Comparison of ENCODE assay signal across 8 cellular contexts in the genomic region with DNA sequence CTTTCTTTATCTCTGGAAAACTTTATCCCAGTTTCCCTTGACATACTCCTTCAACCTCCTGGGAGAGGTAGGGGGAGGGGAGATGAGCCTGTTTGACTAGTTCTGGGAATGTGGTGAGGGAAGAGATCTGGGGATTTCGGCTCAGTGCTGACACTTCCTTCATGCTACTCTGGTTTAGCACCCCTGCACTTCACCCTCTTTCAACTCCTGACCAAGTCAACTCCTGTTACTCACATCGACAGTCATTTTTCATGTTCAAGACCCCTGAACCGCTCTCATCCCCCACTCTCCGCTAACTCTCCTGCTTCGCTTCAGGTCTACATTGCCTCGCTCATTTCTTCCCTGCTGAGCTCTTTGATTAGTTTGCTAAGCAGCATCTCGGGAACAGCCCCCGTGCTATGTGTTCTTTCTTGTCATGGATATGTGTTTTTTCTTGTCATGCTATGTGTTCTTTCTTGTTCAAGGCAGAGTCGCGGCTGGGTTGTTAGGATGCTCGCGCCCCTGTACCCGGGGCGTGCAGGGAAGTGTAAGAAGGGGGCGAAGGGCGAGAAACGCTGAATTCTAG. TPM values are rescaled to one million over a fixed set of nuclear protein-coding genes. Genes with fewer than 3 reads are reported as not detected.
A peak's percentile ranks its signal among the peaks of the same experiment; 100 is the strongest.
DNase-seq lines count a peak whose midpoint lies in the region; ATAC-seq and TF ChIP-seq lines count a peak whose summit lies in the region.

No MANE protein-coding gene starts in this region.

- H3K9ac ChIP-seq in H9 (ENCODE audit: extremely low read depth, insufficient read length, low read length), result peak overlapping the region; percentile 48

- H4K20me1 ChIP-seq in DOHH2 (ENCODE audit: control insufficient read depth, insufficient read depth, low read depth, low read length) (no peaks in the 10 kb centered on the region), H9 (ENCODE audit: control insufficient read depth, insufficient read depth, insufficient read length) (no peaks in the 10 kb centered on the region)

- H4K5ac ChIP-seq in H9 (ENCODE audit: insufficient read length, low read depth, low read length), result no peak overlapping the region

- peaks cover 45% of the 10 kb centered on the region for H3K4me1 ChIP-seq in DOHH2 (ENCODE audit: control insufficient read depth, low read length)
- no peaks in the 10 kb centered on the region for H3K4me1 ChIP-seq in H9 (ENCODE audit: insufficient read depth, low read length)
- H3K4me1 ChIP-seq in lower lobe of right lung, result peaks cover 17% of the 10 kb centered on the region

- no peak overlapping the region for H2BK120ac ChIP-seq in H9 (ENCODE audit: low read depth, low read length, poor library complexity, severe bottlenecking)

- CTCF ChIA-PET in activated CD4-positive, alpha-beta T cell treated with anti-CD3 and anti-CD28 coated beads for 36 hours (lab: Charles Lee), result interaction anchor here (0.8 to 4.8 kb wide), 6 partner anchors 16 to 102 kb away, joined by 4 to 32 read pairs (median 4); partner anchors contain the start of gene TRIM27

- H2AFZ ChIP-seq in H9 (ENCODE audit: low read length), result peak overlapping the region; percentile 35

- peak overlapping the region; percentile 84 to 94 for H3K4me3 Mint-ChIP-seq in H9
- peak overlapping the region; percentile 79 for H3K4me3 Mint-ChIP-seq in activated CD4-positive, alpha-beta T cell treated with anti-CD3 and anti-CD28 coated beads for 36 hours

- no peaks in the 10 kb centered on the region for H3K27me3 ChIP-seq in DOHH2 (ENCODE audit: control insufficient read depth, low read length)
- H3K27me3 ChIP-seq in H9 (ENCODE audit: insufficient read depth, low read length), result no peaks in the 10 kb centered on the region
- no peaks in the 10 kb centered on the region for H3K27me3 ChIP-seq in dorsolateral prefrontal cortex
- H3K27me3 ChIP-seq in lower lobe of right lung (ENCODE audit: low read depth), result no peaks in the 10 kb centered on the region

- POLR2A ChIA-PET in activated CD4-positive, alpha-beta T cell treated with anti-CD3 and anti-CD28 coated beads for 36 hours (lab: Charles Lee), result interaction anchor here (1.4 kb wide), 2 partner anchors 16 to 103 kb away, joined by 6 to 7 read pairs; partner anchors contain the start of gene TRIM27

- H3K4me3 ChIP-seq in DOHH2 (ENCODE audit: low read length) (peak overlapping the region; percentile 94), dorsolateral prefrontal cortex (peak overlapping the region; percentile 41 to 89 (median 72)), lower lobe of right lung (peak overlapping the region; percentile 56)

- H3K79me1 ChIP-seq in H9 (ENCODE audit: insufficient read depth, low read depth, low read length, poor library complexity, severe bottlenecking), result no peaks in the 10 kb centered on the region

- peak overlapping the region; percentile 86 for H3K4me2 ChIP-seq in DOHH2 (ENCODE audit: low read length)
- peak overlapping the region; percentile 85 for H3K4me2 ChIP-seq in H9 (ENCODE audit: insufficient read depth, insufficient read length, low read length)

- peak; percentile 72 for DNase-seq in H9
- DNase-seq in NCI-H146 (lab: John Stamatoyannopoulos, UW), result peak; percentile 52
- DNase-seq in activated CD4-positive, alpha-beta T cell treated with anti-CD3 and anti-CD28 coated beads for 36 hours, result peak; percentile 72
- DNase-seq in dorsolateral prefrontal cortex, result peak in 4 of 10 donors; percentile 20 to 49 (median 36)
- DNase-seq in lower lobe of right lung, result no peak
- peak in 4 of 6 experiments; percentile 12 to 79 (median 43) for DNase-seq in stimulated activated naive CD4-positive, alpha-beta T cell (lab: John Stamatoyannopoulos, UW)

- H3K27ac Mint-ChIP-seq in H9, result peak overlapping the region; percentile 49 to 98 (median 96)
- H3K27ac Mint-ChIP-seq in activated CD4-positive, alpha-beta T cell treated with anti-CD3 and anti-CD28 coated beads for 36 hours, result peak overlapping the region; percentile 96

- H3K79me2 ChIP-seq in DOHH2 (ENCODE audit: control insufficient read depth, low read length) (no peaks in the 10 kb centered on the region), H9 (ENCODE audit: insufficient read depth, low read length) (no peaks in the 10 kb centered on the region)

- H3K27ac ChIP-seq in DOHH2 (ENCODE audit: low read depth, low read length) (peak overlapping the region; percentile 69), H9 (ENCODE audit: insufficient read length, low read depth, low read length) (peak overlapping the region; percentile 4), dorsolateral prefrontal cortex (peak overlapping the region in 58 of 59 donors; percentile 21 to 94 (median 80)), lower lobe of right lung (peak overlapping the region; percentile 73)

- H3K4me1 Mint-ChIP-seq in H9, result peaks cover 8 to 29% of the 10 kb centered on the region in 2 experiments
- H3K4me1 Mint-ChIP-seq in activated CD4-positive, alpha-beta T cell treated with anti-CD3 and anti-CD28 coated beads for 36 hours, result peaks cover 39% of the 10 kb centered on the region

- TF ChIP-seq CTCF in DOHH2 (IDR thresholded peaks at IDR 0.05; ENCODE audit: low read depth, low read length, poor library complexity, severe bottlenecking) (peak; percentile 6), H9 (conservative IDR thresholded peaks at IDR 0.05) (no peak), dorsolateral prefrontal cortex (IDR thresholded peaks at IDR 0.05 in 54 of 56, conservative IDR thresholded peaks at IDR 0.05 in 2 of 56; ENCODE audit: low read depth in 1 of 56, partially characterized antibody in 56 of 56) (no peak), lower lobe of right lung (IDR thresholded peaks at IDR 0.05) (no peak)

- no peak overlapping the region for H4K91ac ChIP-seq in H9 (ENCODE audit: insufficient read length, low read depth, low read length)

- H3K27me3 Mint-ChIP-seq in H9 (ENCODE audit: low read depth), result peaks cover 9% of the 10 kb centered on the region; the same call in 1 of the 2 replicates
- no peaks in the 10 kb centered on the region for H3K27me3 Mint-ChIP-seq in activated CD4-positive, alpha-beta T cell treated with anti-CD3 and anti-CD28 coated beads for 36 hours

- no peak overlapping the region for H2BK12ac ChIP-seq in H9 (ENCODE audit: insufficient read length, low read depth, low read length)

- ATAC-seq in activated CD4-positive, alpha-beta T cell treated with anti-CD3 and anti-CD28 coated beads for 36 hours, result peak; percentile 40
- ATAC-seq in lower lobe of right lung (peak; percentile 27 to 43), GM21619 (IDR thresholded peaks at IDR 0.05; ENCODE audit: unreplicated experiment) (no peak)

- H2BK15ac ChIP-seq in H9 (ENCODE audit: low read depth, low read length), result no peak overlapping the region

- WGBS in H9 (ENCODE audit: extremely low coverage, insufficient read length, low lambda C conversion rate), result no CpG with 5 or more reads among the region's 17 CpGs

- H3K9me2 ChIP-seq in DOHH2 (replicated peaks; ENCODE audit: control insufficient read depth, low read length), result no peaks in the 10 kb centered on the region

- peaks cover 30% of the 10 kb centered on the region for H3F3A ChIP-seq in DOHH2 (ENCODE audit: control insufficient read depth, insufficient read depth)

- H4K8ac ChIP-seq in H9 (replicated peaks; ENCODE audit: insufficient read length, low read depth, low read length), result no peak overlapping the region

- H3K56ac ChIP-seq in H9 (ENCODE audit: insufficient read length, low read depth, low read length), result no peak overlapping the region

- no peak overlapping the region for H3T11ph ChIP-seq in H9 (ENCODE audit: low read length)

- no peak overlapping the region for H3K23ac ChIP-seq in H9 (ENCODE audit: insufficient read length, low read depth, low read length)

- H3K18ac ChIP-seq in H9 (ENCODE audit: insufficient read length, low read depth, low read length), result no peak overlapping the region

- no peak overlapping the region for H3K14ac ChIP-seq in H9 (ENCODE audit: insufficient read depth, low read length)

- H3K9me3 Mint-ChIP-seq in H9, result no peaks in the 10 kb centered on the region; a peak in 2 of 5 replicates
- H3K9me3 Mint-ChIP-seq in activated CD4-positive, alpha-beta T cell treated with anti-CD3 and anti-CD28 coated beads for 36 hours (ENCODE audit: low read depth), result no peaks in the 10 kb centered on the region

- no peak overlapping the region for H3K4ac ChIP-seq in H9 (ENCODE audit: low read depth, low read length)

- H3K36me3 ChIP-seq in DOHH2 (ENCODE audit: control insufficient read depth, low read length) (no peaks in the 10 kb centered on the region), lower lobe of right lung (no peaks in the 10 kb centered on the region)

- H2BK5ac ChIP-seq in H9 (ENCODE audit: insufficient read length, low read length), result no peak overlapping the region

- peaks cover 6% of the 10 kb centered on the region for H3K23me2 ChIP-seq in H9 (ENCODE audit: insufficient read length, low read depth, low read length, poor library complexity, severe bottlenecking)

- H3K9me3 ChIP-seq in DOHH2 (ENCODE audit: control insufficient read depth, insufficient read depth, low read length) (no peaks in the 10 kb centered on the region), H9 (ENCODE audit: control insufficient read depth, low read depth, low read length) (no peaks in the 10 kb centered on the region), lower lobe of right lung (no peaks in the 10 kb centered on the region)

- intact Hi-C loops in activated CD4-positive, alpha-beta T cell treated with anti-CD3 and anti-CD28 coated beads for 36 hours (cut with DNase I, micrococcal nuclease), result loop anchor here (1.0 to 10.0 kb wide), 12 partner anchors 74 to 1763 kb away; a partner anchor contains a TSS
- intact Hi-C loops in dorsolateral prefrontal cortex (cut with DNase I) (loop anchor here (2.0 to 5.0 kb wide), 6 partner anchors 40 to 692 kb away; partner anchors contain the start of gene GABBR1 (in 1 of the 2)), lower lobe of right lung (cut with DNase I) (no loop called here)

- H2AK5ac ChIP-seq in H9 (ENCODE audit: insufficient read length, low read length), result no peak overlapping the region

- no peaks in the 10 kb centered on the region; a peak in 1 of 7 replicates for H3K36me3 Mint-ChIP-seq in H9 (ENCODE audit: insufficient read depth in 1 of 3, low read depth in 3 of 3)
- no peaks in the 10 kb centered on the region for H3K36me3 Mint-ChIP-seq in activated CD4-positive, alpha-beta T cell treated with anti-CD3 and anti-CD28 coated beads for 36 hours (ENCODE audit: low read depth)

- H2BK20ac ChIP-seq in H9 (ENCODE audit: low read depth, low read length, poor library complexity, severe bottlenecking), result no peak overlapping the region

RNA-seq across cellular contexts. Expression of gene TRIM27, which starts 16.6 kb away (rescaled TPM):
- total RNA-seq in H9 (2021), result 93.1 and 98.2 TPM in 2 replicates
- 10 to 100 TPM; 48.5 to 54.6 TPM for total RNA-seq in activated CD4-positive, alpha-beta T cell treated with anti-CD3 and anti-CD28 coated beads for 36 hours
- 10 to 100 TPM; 31.7 to 61.4 (median 42.6) TPM for total RNA-seq in dorsolateral prefrontal cortex
- total RNA-seq in lower lobe of right lung, result 46.6 TPM

Comparison
In these comparisons a context has a peak if more than half of its experiments do, and no peak if none do; other contexts are left out.
1. H3K27ac ChIP-seq: peak in every context shown above with its lines; median percentile 80 in dorsolateral prefrontal cortex; 73 in lower lobe of right lung; 69 in DOHH2; 4 in H9.